Comparison of ENCODE assay signal across 24 cellular contexts in the genomic region with DNA sequence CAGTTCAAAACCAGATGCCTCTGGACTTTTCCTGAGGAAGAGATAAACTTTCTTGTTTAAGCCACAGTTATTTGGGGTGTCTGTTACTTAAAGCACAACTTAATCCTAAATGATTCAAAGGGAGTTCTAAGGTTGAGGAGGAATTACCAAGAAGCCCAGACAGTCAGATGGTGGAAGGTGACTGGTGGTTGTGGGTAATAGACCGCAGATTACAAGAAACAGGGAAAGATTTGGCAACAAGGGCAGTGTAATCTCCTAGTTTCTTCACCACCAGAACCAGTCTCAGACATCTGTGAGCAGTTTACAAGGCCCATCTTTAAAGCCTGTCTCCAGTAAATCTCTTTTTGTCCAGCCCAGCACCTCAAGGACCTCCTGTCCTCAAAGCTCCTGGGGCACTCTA.
"Had no signal": no experiment of that assay in that cellular context is flagged by ENCODE, and none has a peak within 500 bp of the region (broad histone marks: within the 10 kb centered on the region; RNA-seq: fewer than 3 reads in every experiment).

No MANE protein-coding gene starts in this region.

- DNase-seq: activated CD4-positive, alpha-beta memory T cell treated with anti-CD3 and anti-CD28 coated beads, Interleukin-2, amount 10 ng/mL, durations not matched to agents 7 days and 5 days; activated CD4-positive, alpha-beta T cell treated with anti-CD3 and anti-CD28 coated beads for 1 hour; activated CD4-positive, alpha-beta T cell treated with anti-CD3 and anti-CD28 coated beads, Interleukin-2, amount 10 ng/mL, durations not matched to agents 7 days and 5 days; activated CD8-positive, alpha-beta memory T cell treated with anti-CD3 and anti-CD28 coated beads, Interleukin-2, amount 50 U/mL, for 48 hours; activated gamma-delta T cell treated with Interleukin-2 at 50 U/mL for 16 hours; activated naive CD4-positive, alpha-beta T cell treated with anti-CD3 and anti-CD28 coated beads, Interleukin-2, amount 50 U/mL, for 16 hours; activated T-cell treated with anti-CD3 and anti-CD28 coated beads, Interleukin-2, amount 50 U/mL, for 24 hours; amygdala; caudate nucleus; esophagus squamous epithelium; hippocampal formation; left cardiac atrium; naive thymus-derived CD8-positive, alpha-beta T cell; nucleus accumbens; stimulated activated CD4-positive, alpha-beta T cell treated with anti-CD3 and anti-CD28 coated beads, Interleukin-12 subunit alpha, Interleukin-12 subunit beta, amount 100 ng/mL, for 4 hours; stimulated activated CD4-positive, alpha-beta T cell treated with anti-CD3 and anti-CD28 coated beads, Interleukin-4, amount 100 ng/mL, for 24 hours; substantia nigra; T-helper 17 cell; T1000; uterus had no signal

- H3K4me3 ChIP-seq: esophagus squamous epithelium, gastroesophageal sphincter, right atrium auricular region, uterus had no signal

- H3K36me3 ChIP-seq: esophagus squamous epithelium, gastroesophageal sphincter, right atrium auricular region, uterus had no signal

- H3K27ac ChIP-seq: epithelial cell of prostate, parathyroid adenoma had no signal

- H3K9me3 ChIP-seq: esophagus squamous epithelium, gastroesophageal sphincter, right atrium auricular region, uterus had no signal

- H3K79me2 ChIP-seq: parathyroid adenoma had no signal

- H3K4me1 ChIP-seq: uterus had no signal

- H3K27me3 ChIP-seq: esophagus squamous epithelium, gastroesophageal sphincter, right atrium auricular region, uterus had no signal

- H2AFZ ChIP-seq: parathyroid adenoma had no signal

- H3K9ac ChIP-seq: parathyroid adenoma had no signal
